In the genomic region with DNA sequence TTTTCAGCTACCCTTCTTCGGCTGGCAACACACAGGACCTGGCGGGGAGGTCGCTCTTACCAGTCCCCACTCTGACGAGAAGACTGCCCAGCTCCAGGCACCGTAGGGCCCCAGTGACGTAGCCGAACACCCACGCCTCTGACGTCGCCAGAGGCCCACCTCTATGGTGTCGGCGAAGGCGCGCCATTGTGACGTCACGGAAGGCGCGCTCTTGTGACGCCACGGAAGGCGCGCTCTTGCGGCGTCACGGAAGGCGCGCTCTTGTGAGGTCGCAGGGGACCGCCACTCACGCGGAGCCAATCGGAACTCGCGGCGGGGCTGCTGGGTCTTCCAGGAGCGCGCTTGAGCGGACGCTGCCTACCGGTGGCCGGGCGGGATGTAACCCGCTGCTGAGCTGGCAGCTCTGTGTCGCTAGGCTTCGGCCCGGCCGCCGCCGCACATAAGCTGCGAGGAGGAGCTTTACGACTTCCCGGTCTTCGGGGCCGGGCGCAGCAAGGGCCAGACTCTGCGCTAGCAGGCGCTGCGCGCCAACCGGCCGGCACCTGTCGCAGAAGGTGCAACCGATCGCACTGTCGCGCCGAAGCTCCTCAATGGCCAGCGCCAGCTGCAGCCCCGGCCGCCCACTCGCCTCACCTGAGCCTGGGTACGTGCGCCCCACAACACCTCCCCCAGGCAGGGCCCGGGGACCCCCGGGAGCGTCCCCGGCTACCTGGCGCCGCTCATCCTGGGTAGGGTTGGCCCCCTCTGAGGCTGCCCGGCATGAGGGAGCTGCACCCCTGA, we compare ENCODE assay signal across 1 cellular context.
A peak's percentile ranks its signal among the peaks of the same experiment; 100 is the strongest.
TF ChIP-seq lines count a peak whose summit lies in the region.

No MANE protein-coding gene starts in this region.

TF ChIP-seq in HepG2, 621 proteins besides CTCF, POLR2A, EP300 and RAD21 (continued from another document and continues in another):
- TF ChIP-seq, protein P1, sequence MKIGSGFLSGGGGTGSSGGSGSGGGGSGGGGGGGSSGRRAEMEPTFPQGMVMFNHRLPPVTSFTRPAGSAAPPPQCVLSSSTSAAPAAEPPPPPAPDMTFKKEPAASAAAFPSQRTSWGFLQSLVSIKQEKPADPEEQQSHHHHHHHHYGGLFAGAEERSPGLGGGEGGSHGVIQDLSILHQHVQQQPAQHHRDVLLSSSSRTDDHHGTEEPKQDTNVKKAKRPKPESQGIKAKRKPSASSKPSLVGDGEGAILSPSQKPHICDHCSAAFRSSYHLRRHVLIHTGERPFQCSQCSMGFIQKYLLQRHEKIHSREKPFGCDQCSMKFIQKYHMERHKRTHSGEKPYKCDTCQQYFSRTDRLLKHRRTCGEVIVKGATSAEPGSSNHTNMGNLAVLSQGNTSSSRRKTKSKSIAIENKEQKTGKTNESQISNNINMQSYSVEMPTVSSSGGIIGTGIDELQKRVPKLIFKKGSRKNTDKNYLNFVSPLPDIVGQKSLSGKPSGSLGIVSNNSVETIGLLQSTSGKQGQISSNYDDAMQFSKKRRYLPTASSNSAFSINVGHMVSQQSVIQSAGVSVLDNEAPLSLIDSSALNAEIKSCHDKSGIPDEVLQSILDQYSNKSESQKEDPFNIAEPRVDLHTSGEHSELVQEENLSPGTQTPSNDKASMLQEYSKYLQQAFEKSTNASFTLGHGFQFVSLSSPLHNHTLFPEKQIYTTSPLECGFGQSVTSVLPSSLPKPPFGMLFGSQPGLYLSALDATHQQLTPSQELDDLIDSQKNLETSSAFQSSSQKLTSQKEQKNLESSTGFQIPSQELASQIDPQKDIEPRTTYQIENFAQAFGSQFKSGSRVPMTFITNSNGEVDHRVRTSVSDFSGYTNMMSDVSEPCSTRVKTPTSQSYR (CRISPR knock-in tag; IDR thresholded peaks at IDR 0.05; ENCODE audit: borderline replicate concordance) = peak; percentile 15; the same call in 1 of the 2 replicates
- TF ChIP-seq HDAC2 (CRISPR knock-in tag; IDR thresholded peaks at IDR 0.05) = peak; percentile 97
- peak; percentile 95 for TF ChIP-seq ZFX (CRISPR knock-in tag; IDR thresholded peaks at IDR 0.05; ENCODE audit: low read depth)
- peak; percentile 83; the same call in 1 of the 2 replicates for TF ChIP-seq ZNF552 (CRISPR knock-in tag; IDR thresholded peaks at IDR 0.05; ENCODE audit: borderline replicate concordance)
- TF ChIP-seq, protein P2, sequence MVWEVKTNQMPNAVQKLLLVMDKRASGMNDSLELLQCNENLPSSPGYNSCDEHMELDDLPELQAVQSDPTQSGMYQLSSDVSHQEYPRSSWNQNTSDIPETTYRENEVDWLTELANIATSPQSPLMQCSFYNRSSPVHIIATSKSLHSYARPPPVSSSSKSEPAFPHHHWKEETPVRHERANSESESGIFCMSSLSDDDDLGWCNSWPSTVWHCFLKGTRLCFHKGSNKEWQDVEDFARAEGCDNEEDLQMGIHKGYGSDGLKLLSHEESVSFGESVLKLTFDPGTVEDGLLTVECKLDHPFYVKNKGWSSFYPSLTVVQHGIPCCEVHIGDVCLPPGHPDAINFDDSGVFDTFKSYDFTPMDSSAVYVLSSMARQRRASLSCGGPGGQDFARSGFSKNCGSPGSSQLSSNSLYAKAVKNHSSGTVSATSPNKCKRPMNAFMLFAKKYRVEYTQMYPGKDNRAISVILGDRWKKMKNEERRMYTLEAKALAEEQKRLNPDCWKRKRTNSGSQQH (CRISPR knock-in tag; IDR thresholded peaks at IDR 0.05; ENCODE audit: low read depth) = peak; percentile 93; the same call in 1 of the 2 replicates
- TF ChIP-seq ZNF747 (CRISPR knock-in tag; IDR thresholded peaks at IDR 0.05; ENCODE audit: borderline replicate concordance) = peak; percentile 84; the same call in 1 of the 2 replicates
- TF ChIP-seq ZKSCAN1 (IDR thresholded peaks at IDR 0.05; ENCODE audit: low read length) = peak; percentile 89
- TF ChIP-seq, protein P3, sequence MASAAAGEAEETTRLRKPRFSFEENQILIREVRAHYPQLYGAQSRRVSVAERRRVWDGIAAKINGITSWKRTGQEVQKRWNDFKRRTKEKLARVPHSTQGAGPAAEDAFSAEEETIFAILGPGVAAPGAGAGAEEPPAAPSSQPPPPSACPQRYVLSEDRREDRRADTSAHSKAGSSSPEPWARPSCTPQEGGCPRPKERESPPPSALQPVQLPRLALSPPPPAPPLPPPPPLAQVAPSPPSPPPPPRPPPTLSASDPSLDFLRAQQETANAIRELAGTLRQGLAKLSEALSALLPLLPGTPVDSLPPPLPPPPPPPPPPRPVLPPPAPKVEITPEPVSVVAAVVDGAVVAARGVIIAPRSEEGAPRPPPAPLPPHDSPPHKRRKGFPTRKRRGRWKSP (CRISPR knock-in tag; IDR thresholded peaks at IDR 0.05) = peak; percentile 88
- TF ChIP-seq, protein P4, sequence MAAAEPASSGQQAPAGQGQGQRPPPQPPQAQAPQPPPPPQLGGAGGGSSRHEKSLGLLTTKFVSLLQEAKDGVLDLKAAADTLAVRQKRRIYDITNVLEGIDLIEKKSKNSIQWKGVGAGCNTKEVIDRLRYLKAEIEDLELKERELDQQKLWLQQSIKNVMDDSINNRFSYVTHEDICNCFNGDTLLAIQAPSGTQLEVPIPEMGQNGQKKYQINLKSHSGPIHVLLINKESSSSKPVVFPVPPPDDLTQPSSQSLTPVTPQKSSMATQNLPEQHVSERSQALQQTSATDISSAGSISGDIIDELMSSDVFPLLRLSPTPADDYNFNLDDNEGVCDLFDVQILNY (CRISPR knock-in tag; conservative IDR thresholded peaks at IDR 0.05) = peak; percentile 79
- peak; percentile 100 for TF ChIP-seq CREM (IDR thresholded peaks at IDR 0.05)
- TF ChIP-seq CREM (CRISPR knock-in tag; IDR thresholded peaks at IDR 0.05) = peak; percentile 100
- peak; percentile 67 for TF ChIP-seq ZNF431 (CRISPR knock-in tag; IDR thresholded peaks at IDR 0.05; ENCODE audit: borderline replicate concordance, low read depth)
- TF ChIP-seq ZNF792 (CRISPR knock-in tag; IDR thresholded peaks at IDR 0.05) = peak; percentile 76
- peak; percentile 80 for TF ChIP-seq GATAD2A (CRISPR knock-in tag; IDR thresholded peaks at IDR 0.05)
- peak; percentile 13; the same call in 1 of the 2 replicates for TF ChIP-seq MEIS2 (CRISPR knock-in tag; IDR thresholded peaks at IDR 0.05)
- TF ChIP-seq, protein P5, sequence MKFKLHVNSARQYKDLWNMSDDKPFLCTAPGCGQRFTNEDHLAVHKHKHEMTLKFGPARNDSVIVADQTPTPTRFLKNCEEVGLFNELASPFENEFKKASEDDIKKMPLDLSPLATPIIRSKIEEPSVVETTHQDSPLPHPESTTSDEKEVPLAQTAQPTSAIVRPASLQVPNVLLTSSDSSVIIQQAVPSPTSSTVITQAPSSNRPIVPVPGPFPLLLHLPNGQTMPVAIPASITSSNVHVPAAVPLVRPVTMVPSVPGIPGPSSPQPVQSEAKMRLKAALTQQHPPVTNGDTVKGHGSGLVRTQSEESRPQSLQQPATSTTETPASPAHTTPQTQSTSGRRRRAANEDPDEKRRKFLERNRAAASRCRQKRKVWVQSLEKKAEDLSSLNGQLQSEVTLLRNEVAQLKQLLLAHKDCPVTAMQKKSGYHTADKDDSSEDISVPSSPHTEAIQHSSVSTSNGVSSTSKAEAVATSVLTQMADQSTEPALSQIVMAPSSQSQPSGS (CRISPR knock-in tag; IDR thresholded peaks at IDR 0.05) = peak; percentile 99
- TF ChIP-seq, protein P6, sequence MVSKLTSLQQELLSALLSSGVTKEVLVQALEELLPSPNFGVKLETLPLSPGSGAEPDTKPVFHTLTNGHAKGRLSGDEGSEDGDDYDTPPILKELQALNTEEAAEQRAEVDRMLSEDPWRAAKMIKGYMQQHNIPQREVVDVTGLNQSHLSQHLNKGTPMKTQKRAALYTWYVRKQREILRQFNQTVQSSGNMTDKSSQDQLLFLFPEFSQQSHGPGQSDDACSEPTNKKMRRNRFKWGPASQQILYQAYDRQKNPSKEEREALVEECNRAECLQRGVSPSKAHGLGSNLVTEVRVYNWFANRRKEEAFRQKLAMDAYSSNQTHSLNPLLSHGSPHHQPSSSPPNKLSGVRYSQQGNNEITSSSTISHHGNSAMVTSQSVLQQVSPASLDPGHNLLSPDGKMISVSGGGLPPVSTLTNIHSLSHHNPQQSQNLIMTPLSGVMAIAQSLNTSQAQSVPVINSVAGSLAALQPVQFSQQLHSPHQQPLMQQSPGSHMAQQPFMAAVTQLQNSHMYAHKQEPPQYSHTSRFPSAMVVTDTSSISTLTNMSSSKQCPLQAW (CRISPR knock-in tag; IDR thresholded peaks at IDR 0.05) = peak; percentile 89
- 0 out of 2 replicates have a peak, but pooled peaks have one; percentile 39 for TF ChIP-seq HMG20B (CRISPR knock-in tag; conservative IDR thresholded peaks at IDR 0.05)
- TF ChIP-seq SMAD1 (CRISPR knock-in tag; IDR thresholded peaks at IDR 0.05; ENCODE audit: borderline replicate concordance, low read depth) = peak; percentile 95; the same call in 1 of the 2 replicates
- TF ChIP-seq, protein P7, sequence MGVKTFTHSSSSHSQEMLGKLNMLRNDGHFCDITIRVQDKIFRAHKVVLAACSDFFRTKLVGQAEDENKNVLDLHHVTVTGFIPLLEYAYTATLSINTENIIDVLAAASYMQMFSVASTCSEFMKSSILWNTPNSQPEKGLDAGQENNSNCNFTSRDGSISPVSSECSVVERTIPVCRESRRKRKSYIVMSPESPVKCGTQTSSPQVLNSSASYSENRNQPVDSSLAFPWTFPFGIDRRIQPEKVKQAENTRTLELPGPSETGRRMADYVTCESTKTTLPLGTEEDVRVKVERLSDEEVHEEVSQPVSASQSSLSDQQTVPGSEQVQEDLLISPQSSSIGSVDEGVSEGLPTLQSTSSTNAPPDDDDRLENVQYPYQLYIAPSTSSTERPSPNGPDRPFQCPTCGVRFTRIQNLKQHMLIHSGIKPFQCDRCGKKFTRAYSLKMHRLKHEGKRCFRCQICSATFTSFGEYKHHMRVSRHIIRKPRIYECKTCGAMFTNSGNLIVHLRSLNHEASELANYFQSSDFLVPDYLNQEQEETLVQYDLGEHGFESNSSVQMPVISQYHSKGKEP (CRISPR knock-in tag; IDR thresholded peaks at IDR 0.05) = peak; percentile 64; the same call in 1 of the 2 replicates
- peak; percentile 88 for TF ChIP-seq SMAD3 (CRISPR knock-in tag; IDR thresholded peaks at IDR 0.05)
- peak; percentile 76 for TF ChIP-seq TBL1XR1 (IDR thresholded peaks at IDR 0.05; ENCODE audit: borderline replicate concordance, low read length, partially characterized antibody)
- peak; percentile 100 for TF ChIP-seq ATF1 (CRISPR knock-in tag; IDR thresholded peaks at IDR 0.05)
- peak; percentile 97 for TF ChIP-seq THAP11 (CRISPR knock-in tag; IDR thresholded peaks at IDR 0.05)
- peak; percentile 61 for TF ChIP-seq FOSL2 (CRISPR knock-in tag; IDR thresholded peaks at IDR 0.05)
- TF ChIP-seq AGO1 (IDR thresholded peaks at IDR 0.05; ENCODE audit: low read depth, low read length, poor library complexity, severe bottlenecking) = peak; percentile 29
- TF ChIP-seq CCDC6 (CRISPR knock-in tag; IDR thresholded peaks at IDR 0.05) = peak; percentile 97
- peak; percentile 100 for TF ChIP-seq HOXA3 (CRISPR knock-in tag; IDR thresholded peaks at IDR 0.05)
- TF ChIP-seq, protein P8, sequence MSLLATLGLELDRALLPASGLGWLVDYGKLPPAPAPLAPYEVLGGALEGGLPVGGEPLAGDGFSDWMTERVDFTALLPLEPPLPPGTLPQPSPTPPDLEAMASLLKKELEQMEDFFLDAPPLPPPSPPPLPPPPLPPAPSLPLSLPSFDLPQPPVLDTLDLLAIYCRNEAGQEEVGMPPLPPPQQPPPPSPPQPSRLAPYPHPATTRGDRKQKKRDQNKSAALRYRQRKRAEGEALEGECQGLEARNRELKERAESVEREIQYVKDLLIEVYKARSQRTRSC (CRISPR knock-in tag; IDR thresholded peaks at IDR 0.05; ENCODE audit: low read depth) = peak; percentile 75; the same call in 1 of the 2 replicates
- peak; percentile 50; the same call in 1 of the 2 replicates for TF ChIP-seq HIVEP1 (CRISPR knock-in tag; IDR thresholded peaks at IDR 0.05)
- TF ChIP-seq, protein P9, sequence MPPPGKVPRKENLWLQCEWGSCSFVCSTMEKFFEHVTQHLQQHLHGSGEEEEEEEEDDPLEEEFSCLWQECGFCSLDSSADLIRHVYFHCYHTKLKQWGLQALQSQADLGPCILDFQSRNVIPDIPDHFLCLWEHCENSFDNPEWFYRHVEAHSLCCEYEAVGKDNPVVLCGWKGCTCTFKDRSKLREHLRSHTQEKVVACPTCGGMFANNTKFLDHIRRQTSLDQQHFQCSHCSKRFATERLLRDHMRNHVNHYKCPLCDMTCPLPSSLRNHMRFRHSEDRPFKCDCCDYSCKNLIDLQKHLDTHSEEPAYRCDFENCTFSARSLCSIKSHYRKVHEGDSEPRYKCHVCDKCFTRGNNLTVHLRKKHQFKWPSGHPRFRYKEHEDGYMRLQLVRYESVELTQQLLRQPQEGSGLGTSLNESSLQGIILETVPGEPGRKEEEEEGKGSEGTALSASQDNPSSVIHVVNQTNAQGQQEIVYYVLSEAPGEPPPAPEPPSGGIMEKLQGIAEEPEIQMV (CRISPR knock-in tag; IDR thresholded peaks at IDR 0.05; ENCODE audit: low read depth) = peak; percentile 97
- TF ChIP-seq, protein P10, sequence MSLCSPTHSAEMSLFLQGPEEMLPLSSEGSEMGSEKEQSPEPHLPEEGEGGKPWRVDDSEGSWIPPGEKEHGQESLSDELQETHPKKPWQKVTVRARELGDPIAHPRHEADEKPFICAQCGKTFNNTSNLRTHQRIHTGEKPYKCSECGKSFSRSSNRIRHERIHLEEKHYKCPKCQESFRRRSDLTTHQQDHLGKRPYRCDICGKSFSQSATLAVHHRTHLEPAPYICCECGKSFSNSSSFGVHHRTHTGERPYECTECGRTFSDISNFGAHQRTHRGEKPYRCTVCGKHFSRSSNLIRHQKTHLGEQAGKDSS (CRISPR knock-in tag; IDR thresholded peaks at IDR 0.05; ENCODE audit: borderline replicate concordance, low read depth) = peak; percentile 86; the same call in 1 of the 2 replicates
- peak; percentile 47; the same call in 1 of the 2 replicates for TF ChIP-seq ZSCAN31 (CRISPR knock-in tag; IDR thresholded peaks at IDR 0.05; ENCODE audit: low read depth)
- peak; percentile 90 for TF ChIP-seq MED1 (CRISPR knock-in tag; IDR thresholded peaks at IDR 0.05)
- TF ChIP-seq TBX2 (CRISPR knock-in tag; IDR thresholded peaks at IDR 0.05; ENCODE audit: borderline replicate concordance) = peak; percentile 91
- peak; percentile 96 for TF ChIP-seq GABPB1 (CRISPR knock-in tag; IDR thresholded peaks at IDR 0.05)
- TF ChIP-seq ZNF713 (CRISPR knock-in tag; IDR thresholded peaks at IDR 0.05) = 0 out of 2 replicates have a peak, but pooled peaks have one; percentile 28
- peak; percentile 100 for TF ChIP-seq SPEN (CRISPR knock-in tag; IDR thresholded peaks at IDR 0.05; ENCODE audit: low read depth)
- 0 out of 2 replicates have a peak, but pooled peaks have one; percentile 17 for TF ChIP-seq MYNN (CRISPR knock-in tag; IDR thresholded peaks at IDR 0.05; ENCODE audit: low read depth)
- TF ChIP-seq, protein P11, sequence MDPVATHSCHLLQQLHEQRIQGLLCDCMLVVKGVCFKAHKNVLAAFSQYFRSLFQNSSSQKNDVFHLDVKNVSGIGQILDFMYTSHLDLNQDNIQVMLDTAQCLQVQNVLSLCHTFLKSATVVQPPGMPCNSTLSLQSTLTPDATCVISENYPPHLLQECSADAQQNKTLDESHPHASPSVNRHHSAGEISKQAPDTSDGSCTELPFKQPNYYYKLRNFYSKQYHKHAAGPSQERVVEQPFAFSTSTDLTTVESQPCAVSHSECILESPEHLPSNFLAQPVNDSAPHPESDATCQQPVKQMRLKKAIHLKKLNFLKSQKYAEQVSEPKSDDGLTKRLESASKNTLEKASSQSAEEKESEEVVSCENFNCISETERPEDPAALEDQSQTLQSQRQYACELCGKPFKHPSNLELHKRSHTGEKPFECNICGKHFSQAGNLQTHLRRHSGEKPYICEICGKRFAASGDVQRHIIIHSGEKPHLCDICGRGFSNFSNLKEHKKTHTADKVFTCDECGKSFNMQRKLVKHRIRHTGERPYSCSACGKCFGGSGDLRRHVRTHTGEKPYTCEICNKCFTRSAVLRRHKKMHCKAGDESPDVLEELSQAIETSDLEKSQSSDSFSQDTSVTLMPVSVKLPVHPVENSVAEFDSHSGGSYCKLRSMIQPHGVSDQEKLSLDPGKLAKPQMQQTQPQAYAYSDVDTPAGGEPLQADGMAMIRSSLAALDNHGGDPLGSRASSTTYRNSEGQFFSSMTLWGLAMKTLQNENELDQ (CRISPR knock-in tag; IDR thresholded peaks at IDR 0.05; ENCODE audit: borderline replicate concordance) = peak; percentile 59; the same call in 1 of the 2 replicates
- peak; percentile 78 for TF ChIP-seq ZIK1 (CRISPR knock-in tag; IDR thresholded peaks at IDR 0.05; ENCODE audit: borderline replicate concordance, low read depth)
